In genomic region chr7:42457663-42458062, GRCh38 we compare ENCODE assay signal across 21 cellular contexts.
DNase-seq lines count a peak whose midpoint lies in the region; ATAC-seq, FAIRE-seq and TF ChIP-seq lines count a peak whose summit lies in the region.
"Had no signal": no experiment of that assay in that cellular context is flagged by ENCODE, and none has a peak within 500 bp of the region (broad histone marks: within the 10 kb centered on the region; RNA-seq: fewer than 3 reads in every experiment).

No MANE protein-coding gene starts in this region.

- no peak for TF ChIP-seq CTCF in kidney epithelial cell (IDR thresholded peaks at IDR 0.05; ENCODE audit: insufficient read depth, low read length, poor library complexity, severe bottlenecking)

- no peaks in the 10 kb centered on the region for H3K36me3 Mint-ChIP-seq in activated naive CD8-positive, alpha-beta T cell treated with anti-CD3 and anti-CD28 coated beads for 36 hours
- H3K36me3 Mint-ChIP-seq: CD4-positive, CD25-positive, alpha-beta regulatory T cell had no signal

- ATAC-seq in GM21737 (IDR thresholded peaks at IDR 0.05; ENCODE audit: unreplicated experiment): no peak

- DNase-seq in Daoy (ENCODE audit: low read depth): peak; percentile 38
- peak; percentile 5 for DNase-seq in SW480 (ENCODE audit: low spot score)
- peak; percentile 21 for DNase-seq in kidney epithelial cell (ENCODE audit: low read depth)
- no peak for DNase-seq in activated naive CD8-positive, alpha-beta T cell treated with anti-CD3 and anti-CD28 coated beads for 36 hours
- DNase-seq in stimulated activated CD4-positive, alpha-beta T cell treated with anti-CD3 and anti-CD28 coated beads, Interleukin-2, amount 100 ng/mL, for 24 hours: no peak
- DNase-seq in GM12892 (ENCODE audit: insufficient read length): no peak
- DNase-seq: AML-193; Caco-2; CD4-positive, CD25-positive, alpha-beta regulatory T cell; HCEC 1CT; MG63; NCI-H1092 treated with DMSO at 0.1 percent for 48 hours; NCI-H1694; NCI-H2107; NCI-H2227 treated with DMSO at 0.1 percent for 48 hours; NCI-H526; SHP77 treated with DMSO at 0.1 percent for 48 hours had no signal

- peaks cover 19% of the 10 kb centered on the region for H3K4me1 ChIP-seq in rectal smooth muscle tissue (ENCODE audit: control insufficient read depth, insufficient read depth, low read length)
- H3K4me1 ChIP-seq: Caco-2 had no signal

- no peak for TF ChIP-seq POLR2A in GM12892 (IDR thresholded peaks at IDR 0.05; ENCODE audit: low read depth, low read length)

- H3K4me1 Mint-ChIP-seq in activated naive CD8-positive, alpha-beta T cell treated with anti-CD3 and anti-CD28 coated beads for 36 hours: peaks cover 1% of the 10 kb centered on the region
- H3K4me1 Mint-ChIP-seq: CD4-positive, CD25-positive, alpha-beta regulatory T cell had no signal

- peak overlapping the region; percentile 18 for H3K27ac ChIP-seq in rectal smooth muscle tissue (ENCODE audit: low read depth, low read length)

- H3K27ac Mint-ChIP-seq in activated naive CD8-positive, alpha-beta T cell treated with anti-CD3 and anti-CD28 coated beads for 36 hours: no peak overlapping the region
- H3K27ac Mint-ChIP-seq: CD4-positive, CD25-positive, alpha-beta regulatory T cell had no signal

- peaks cover 6% of the 10 kb centered on the region for H3K27me3 Mint-ChIP-seq in activated naive CD8-positive, alpha-beta T cell treated with anti-CD3 and anti-CD28 coated beads for 36 hours
- H3K27me3 Mint-ChIP-seq: CD4-positive, CD25-positive, alpha-beta regulatory T cell had no signal

- H3K4me3 Mint-ChIP-seq in activated naive CD8-positive, alpha-beta T cell treated with anti-CD3 and anti-CD28 coated beads for 36 hours: no peak overlapping the region
- H3K4me3 Mint-ChIP-seq: CD4-positive, CD25-positive, alpha-beta regulatory T cell had no signal

- H3K36me3 ChIP-seq in kidney epithelial cell (ENCODE audit: control insufficient read depth, insufficient read depth, low read length) (no peaks in the 10 kb centered on the region), rectal smooth muscle tissue (ENCODE audit: control insufficient read depth, insufficient read depth, low read length) (no peaks in the 10 kb centered on the region)
- H3K36me3 ChIP-seq: MG63 had no signal

- H3K27me3 ChIP-seq in kidney epithelial cell (ENCODE audit: control insufficient read depth, insufficient read depth, low read length) (no peaks in the 10 kb centered on the region), rectal smooth muscle tissue (ENCODE audit: control insufficient read depth, insufficient read depth, low read length) (no peaks in the 10 kb centered on the region)
- H3K27me3 ChIP-seq: MG63 had no signal

- no peak overlapping the region for H3K4me3 ChIP-seq in kidney epithelial cell (ENCODE audit: low read depth, low read length)
- H3K4me3 ChIP-seq in rectal smooth muscle tissue (ENCODE audit: low read length): no peak overlapping the region
- H3K4me3 ChIP-seq: MG63 had no signal

- FAIRE-seq in GM12892 (lab: Jason Lieb, UNC): no peak
- FAIRE-seq: GM19239, RCC 7860 had no signal

- no peak overlapping the region for H3K9ac ChIP-seq in rectal smooth muscle tissue (ENCODE audit: low read length)

- no peaks in the 10 kb centered on the region for H3K9me3 Mint-ChIP-seq in activated naive CD8-positive, alpha-beta T cell treated with anti-CD3 and anti-CD28 coated beads for 36 hours

Comparison
In these comparisons a context has a peak if more than half of its experiments do, and no peak if none do; other contexts are left out.
1. DNase-seq: peak in Daoy (single experiment), SW480 (single experiment) and kidney epithelial cell (single experiment); none in activated naive CD8-positive, alpha-beta T cell treated with anti-CD3 and anti-CD28 coated beads for 36 hours (single experiment), stimulated activated CD4-positive, alpha-beta T cell treated with anti-CD3 and anti-CD28 coated beads, Interleukin-2, amount 100 ng/mL, for 24 hours (0 of 2) and GM12892 (single experiment).